Comparison of ENCODE assay signal across 1 cellular context in genomic region chr17:29219378-29220047, GRCh38.
TF ChIP-seq lines count a peak whose summit lies in the region.

No MANE protein-coding gene starts in this region.

TF ChIP-seq in K562, 482 proteins besides CTCF, POLR2A, EP300 and RAD21 (continued from another document and continues in another):
- TF ChIP-seq MGA (IDR thresholded peaks at IDR 0.05) (no peak), ZNF655 (CRISPR knock-in tag; IDR thresholded peaks at IDR 0.05) (no peak), TRIM24 (IDR thresholded peaks at IDR 0.05) (no peak), CTBP1 (IDR thresholded peaks at IDR 0.05; ENCODE audit: borderline replicate concordance) (peak; percentile 51; the same call in 1 of the 2 replicates), BRD9 (IDR thresholded peaks at IDR 0.05; ENCODE audit: low read depth, partially characterized antibody) (no peak), AFF1 (IDR thresholded peaks at IDR 0.05; ENCODE audit: low read depth in 1 of 2, partially characterized antibody in 2 of 2) (peak in 1 of 2 experiments; percentile 66), ZNF639 (CRISPR knock-in tag; conservative IDR thresholded peaks at IDR 0.05 in 1 of 2, IDR thresholded peaks at IDR 0.05 in 1 of 2) (no peak), ZNF445 (CRISPR knock-in tag; IDR thresholded peaks at IDR 0.05; ENCODE audit: low read depth) (no peak), RUNX1 (IDR thresholded peaks at IDR 0.05; ENCODE audit: low read depth) (no peak), ARID2 (IDR thresholded peaks at IDR 0.05) (0 out of 2 replicates have a peak, but pooled peaks have one; percentile 49), CREM (IDR thresholded peaks at IDR 0.05; ENCODE audit: low read depth) (0 out of 2 replicates have a peak, but pooled peaks have one; percentile 17), ATF2 (CRISPR knock-in tag; IDR thresholded peaks at IDR 0.05) (no peak), ZNF347 (CRISPR knock-in tag; IDR thresholded peaks at IDR 0.05; ENCODE audit: low read depth) (no peak), KDM1A (IDR thresholded peaks at IDR 0.05) (no peak), MAFG (tag; conservative IDR thresholded peaks at IDR 0.05) (no peak), ZNF143 (CRISPR knock-in tag; IDR thresholded peaks at IDR 0.05) (no peak), KDM5B (IDR thresholded peaks at IDR 0.05; ENCODE audit: insufficient replicate concordance, low read depth, low read length) (no peak), MTF1 (CRISPR knock-in tag; IDR thresholded peaks at IDR 0.05; ENCODE audit: borderline replicate concordance) (no peak), SMC3 (conservative IDR thresholded peaks at IDR 0.05; ENCODE audit: insufficient read depth, low read depth, low read length) (peak; percentile 90), ZNF124 (CRISPR knock-in tag; IDR thresholded peaks at IDR 0.05) (no peak), TAF15 (IDR thresholded peaks at IDR 0.05; ENCODE audit: low read depth, low read length) (no peak), ARNT (IDR thresholded peaks at IDR 0.05) (0 out of 4 replicates have a peak, but pooled peaks of 1 of the 2 experiments have one; percentile 42), ETV1 (tag; conservative IDR thresholded peaks at IDR 0.05; ENCODE audit: low read depth) (0 out of 2 replicates have a peak, but pooled peaks have one; percentile 38), PHF20 (IDR thresholded peaks at IDR 0.05; ENCODE audit: partially characterized antibody) (no peak), ZNF518B (CRISPR knock-in tag; IDR thresholded peaks at IDR 0.05) (no peak), SMAD4 (CRISPR knock-in tag; conservative IDR thresholded peaks at IDR 0.05) (peak; percentile 34; the same call in 1 of the 2 replicates), MAFK (IDR thresholded peaks at IDR 0.05; ENCODE audit: low read length) (0 out of 2 replicates have a peak, but pooled peaks have one; percentile 10), FOXK1 (CRISPR knock-in tag; IDR thresholded peaks at IDR 0.05; ENCODE audit: borderline replicate concordance) (no peak), ZNF280B (CRISPR knock-in tag; IDR thresholded peaks at IDR 0.05) (no peak)
